Comparison of ENCODE assay signal across 2 cellular contexts in genomic region chr2:9189901-9190300, GRCh38.
TF ChIP-seq lines count a peak whose summit lies in the region.

No MANE protein-coding gene starts in this region.

TF ChIP-seq in IMR-90, 13 proteins besides CTCF, POLR2A, EP300 and RAD21:
- TF ChIP-seq, protein P1, sequence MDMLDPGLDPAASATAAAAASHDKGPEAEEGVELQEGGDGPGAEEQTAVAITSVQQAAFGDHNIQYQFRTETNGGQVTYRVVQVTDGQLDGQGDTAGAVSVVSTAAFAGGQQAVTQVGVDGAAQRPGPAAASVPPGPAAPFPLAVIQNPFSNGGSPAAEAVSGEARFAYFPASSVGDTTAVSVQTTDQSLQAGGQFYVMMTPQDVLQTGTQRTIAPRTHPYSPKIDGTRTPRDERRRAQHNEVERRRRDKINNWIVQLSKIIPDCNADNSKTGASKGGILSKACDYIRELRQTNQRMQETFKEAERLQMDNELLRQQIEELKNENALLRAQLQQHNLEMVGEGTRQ (IDR thresholded peaks at IDR 0.05; ENCODE audit: low read depth, low read length), result no peak
- no peak for TF ChIP-seq SMC3 (IDR thresholded peaks at IDR 0.05; ENCODE audit: low read depth, low read length)
- no peak for TF ChIP-seq CHD1 (IDR thresholded peaks at IDR 0.05; ENCODE audit: low read depth, low read length)
- no peak for TF ChIP-seq ELK1 (IDR thresholded peaks at IDR 0.05; ENCODE audit: borderline replicate concordance, low read depth, low read length)
- TF ChIP-seq MXI1 (IDR thresholded peaks at IDR 0.05; ENCODE audit: borderline replicate concordance, low read depth, low read length), result no peak
- no peak for TF ChIP-seq RFX5 (IDR thresholded peaks at IDR 0.05; ENCODE audit: low read depth, low read length)
- TF ChIP-seq MAFK (IDR thresholded peaks at IDR 0.05; ENCODE audit: low read depth, low read length), result no peak
- TF ChIP-seq CEBPB (IDR thresholded peaks at IDR 0.05; ENCODE audit: low read depth, low read length), result no peak
- no peak for TF ChIP-seq NFE2L2 (IDR thresholded peaks at IDR 0.05; ENCODE audit: low read depth, low read length)
- TF ChIP-seq FOS (IDR thresholded peaks at IDR 0.05; ENCODE audit: low read depth, low read length), result no peak
- no peak for TF ChIP-seq RCOR1 (IDR thresholded peaks at IDR 0.05; ENCODE audit: insufficient replicate concordance, low read length)

TF ChIP-seq in K562, 482 proteins besides CTCF, POLR2A, EP300 and RAD21:
- TF ChIP-seq ZNF436 (CRISPR knock-in tag; IDR thresholded peaks at IDR 0.05), result no peak
- TF ChIP-seq ZNF24 (IDR thresholded peaks at IDR 0.05), result 0 out of 2 replicates have a peak, but pooled peaks have one; percentile 13
- TF ChIP-seq USF1 (CRISPR knock-in tag; IDR thresholded peaks at IDR 0.05), result 0 out of 2 replicates have a peak, but pooled peaks have one; percentile 17
- TF ChIP-seq NCOA1 (IDR thresholded peaks at IDR 0.05; ENCODE audit: low read depth), result no peak
